23 cellular contexts compared by ENCODE assay signal in the genomic region with DNA sequence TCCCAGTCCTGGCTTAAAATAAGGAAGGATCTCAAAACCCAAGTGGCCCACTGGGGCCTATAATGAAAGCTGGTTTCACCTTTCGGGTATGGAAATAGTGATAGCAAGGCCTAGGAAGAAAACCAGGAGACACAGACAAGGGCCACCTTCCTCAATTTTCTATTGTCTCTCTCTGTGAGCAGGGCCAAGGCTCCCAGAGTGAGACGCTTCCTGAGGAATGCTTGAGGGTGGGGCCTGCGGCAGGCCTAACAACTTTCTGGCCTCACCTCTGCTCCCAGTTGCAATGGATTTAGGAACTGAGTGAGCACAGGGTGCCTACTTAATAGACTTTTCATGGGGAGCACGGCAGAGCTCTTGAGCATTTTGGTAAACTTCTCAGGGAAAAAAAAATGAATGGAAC.
"Had no signal": no experiment of that assay in that cellular context is flagged by ENCODE, and none has a peak within 500 bp of the region (broad histone marks: within the 10 kb centered on the region; RNA-seq: fewer than 3 reads in every experiment).

No MANE protein-coding gene starts in this region.

- H3K4me1 ChIP-seq: gastrocnemius medialis, heart right ventricle, psoas muscle, right lobe of liver, suprapubic skin, thyroid gland, upper lobe of left lung, vagina had no signal

- H3K4me3 Mint-ChIP-seq: dendritic cell treated with granulocyte-macrophage colony-stimulating factor and Interleukin-4, amounts not matched to agents 40 ng/mL and 50 ng/mL, for 4 days; effector memory CD8-positive, alpha-beta T cell; immature natural killer cell; naive thymus-derived CD4-positive, alpha-beta T cell; nephron progenitor cell; stimulated activated effector memory CD8-positive, alpha-beta T cell treated with anti-CD3 and anti-CD28 coated beads, Interleukin-12 subunit alpha, Interleukin-12 subunit beta, amount 100 ng/mL, for 72 hours had no signal

- H3K27ac ChIP-seq: gastrocnemius medialis, heart right ventricle, psoas muscle, right lobe of liver, suprapubic skin, thyroid gland, upper lobe of left lung, vagina had no signal

- H3K36me3 Mint-ChIP-seq: immature natural killer cell; naive thymus-derived CD4-positive, alpha-beta T cell; stimulated activated effector memory CD8-positive, alpha-beta T cell treated with anti-CD3 and anti-CD28 coated beads, Interleukin-12 subunit alpha, Interleukin-12 subunit beta, amount 100 ng/mL, for 72 hours had no signal

- H3K27me3 ChIP-seq: heart right ventricle, right lobe of liver, suprapubic skin, thyroid gland, upper lobe of left lung, vagina had no signal

- ATAC-seq: effector memory CD8-positive, alpha-beta T cell; gastrocnemius medialis; heart right ventricle; left colon; left ventricle myocardium superior; naive thymus-derived CD4-positive, alpha-beta T cell; psoas muscle; right lobe of liver; stimulated activated effector memory CD8-positive, alpha-beta T cell treated with anti-CD3 and anti-CD28 coated beads, Interleukin-12 subunit alpha, Interleukin-12 subunit beta, amount 100 ng/mL, for 72 hours; stimulated activated naive CD8-positive, alpha-beta T cell treated with anti-CD3 and anti-CD28 coated beads, Interleukin-15, Interleukin-2, amounts not matched to agents 100 U/mL and 50 U/mL, for 24 hours had no signal

- H3K9me3 Mint-ChIP-seq: dendritic cell treated with granulocyte-macrophage colony-stimulating factor and Interleukin-4, amounts not matched to agents 40 ng/mL and 50 ng/mL, for 4 days; nephron progenitor cell had no signal

- H3K4me3 ChIP-seq: gastrocnemius medialis, heart right ventricle, lung, psoas muscle, right lobe of liver, suprapubic skin, thyroid gland, upper lobe of left lung, vagina had no signal

- H3K36me3 ChIP-seq: gastrocnemius medialis, heart right ventricle, right lobe of liver, suprapubic skin, thyroid gland, upper lobe of left lung, vagina had no signal

- H3K27me3 Mint-ChIP-seq: dendritic cell treated with granulocyte-macrophage colony-stimulating factor and Interleukin-4, amounts not matched to agents 40 ng/mL and 50 ng/mL, for 4 days; effector memory CD8-positive, alpha-beta T cell had no signal

- H3K9me3 ChIP-seq: gastrocnemius medialis, heart right ventricle, psoas muscle, right lobe of liver, suprapubic skin, thyroid gland, upper lobe of left lung, vagina had no signal

- DNase-seq: effector memory CD8-positive, alpha-beta T cell; gastrocnemius medialis; heart right ventricle; hypothalamus; immature natural killer cell; kidney; left colon; left ventricle myocardium superior; naive thymus-derived CD4-positive, alpha-beta T cell; nephron progenitor cell; psoas muscle; retina; right lobe of liver; stimulated activated CD4-positive, alpha-beta T cell treated with anti-CD3 and anti-CD28 coated beads, Interleukin-4, amount 100 ng/mL, for 1 hour; stimulated activated CD8-positive, alpha-beta memory T cell treated with anti-CD3 and anti-CD28 coated beads, Interleukin-4, amount 100 ng/mL, for 48 hours; stimulated activated naive CD8-positive, alpha-beta T cell treated with anti-CD3 and anti-CD28 coated beads, Interleukin-15, Interleukin-2, amounts not matched to agents 100 U/mL and 50 U/mL, for 24 hours; thyroid gland; upper lobe of left lung had no signal

- H3K27ac Mint-ChIP-seq: dendritic cell treated with granulocyte-macrophage colony-stimulating factor and Interleukin-4, amounts not matched to agents 40 ng/mL and 50 ng/mL, for 4 days; effector memory CD8-positive, alpha-beta T cell; immature natural killer cell; naive thymus-derived CD4-positive, alpha-beta T cell; nephron progenitor cell; stimulated activated effector memory CD8-positive, alpha-beta T cell treated with anti-CD3 and anti-CD28 coated beads, Interleukin-12 subunit alpha, Interleukin-12 subunit beta, amount 100 ng/mL, for 72 hours had no signal

- H3K4me1 Mint-ChIP-seq: immature natural killer cell; naive thymus-derived CD4-positive, alpha-beta T cell; stimulated activated effector memory CD8-positive, alpha-beta T cell treated with anti-CD3 and anti-CD28 coated beads, Interleukin-12 subunit alpha, Interleukin-12 subunit beta, amount 100 ng/mL, for 72 hours had no signal
